Comparison of ENCODE assay signal across 17 cellular contexts in genomic region chr1:186550832-186551231, GRCh38.
DNase-seq lines count a peak whose midpoint lies in the region; ATAC-seq, FAIRE-seq and TF ChIP-seq lines count a peak whose summit lies in the region.
"Had no signal": no experiment of that assay in that cellular context is flagged by ENCODE, and none has a peak within 500 bp of the region (broad histone marks: within the 10 kb centered on the region; RNA-seq: fewer than 3 reads in every experiment).

No MANE protein-coding gene starts in this region.

- 0 out of 3 replicates have a peak, but pooled peaks cover 3% of the 10 kb centered on the region for H3K36me3 Mint-ChIP-seq in GM23338 (ENCODE audit: low read depth)
- H3K36me3 Mint-ChIP-seq in Caco-2 (ENCODE audit: insufficient read depth, unreplicated experiment): no peaks in the 10 kb centered on the region
- H3K36me3 Mint-ChIP-seq: CD8-positive, alpha-beta T cell had no signal

- TF ChIP-seq CTCF in GM23338 (conservative IDR thresholded peaks at IDR 0.05; ENCODE audit: low read depth in 2 of 2) (no peak), H1 (IDR thresholded peaks at IDR 0.05; ENCODE audit: control extremely low read depth in 1 of 3, insufficient read depth in 1 of 3, low read depth in 1 of 3, low read length in 3 of 3) (no peak), Caco-2 (IDR thresholded peaks at IDR 0.05; ENCODE audit: insufficient read depth in 1 of 2, low read depth in 1 of 2, low read length in 1 of 2, severe bottlenecking in 1 of 2, unreplicated experiment in 1 of 2) (no peak)

- no peak overlapping the region for H3K23ac ChIP-seq in H1 (ENCODE audit: insufficient read length)

- no peak overlapping the region for H3K56ac ChIP-seq in H1 (replicated peaks; ENCODE audit: insufficient read length, low read depth, low read length)

- H3K18ac ChIP-seq in H1 (ENCODE audit: extremely low read depth, low read length): no peak overlapping the region

- DNase-seq in GM23338 (ENCODE audit: low spot score): peak; percentile 9
- peak; percentile 9 for DNase-seq in NT2/D1 (ENCODE audit: low read depth, low spot score)
- DNase-seq in H1 (ENCODE audit: low read depth in 1 of 2, low spot score in 2 of 2): no peak
- no peak for DNase-seq in Caco-2
- no peak for DNase-seq in activated CD4-positive, alpha-beta T cell treated with anti-CD3 and anti-CD28 coated beads, Interleukin-2, amount 50 U/mL, for 48 hours
- no peak for DNase-seq in SIG-M5 treated with dmso at 0.1 percent for 504 hours (lab: John Stamatoyannopoulos, UW; ENCODE audit: unreplicated experiment)
- DNase-seq: CD8-positive, alpha-beta T cell; DMS 273 treated with DMSO at 0.1 percent for 48 hours; GDM1; GOT3; KBM-7 had no signal

- H3K9ac ChIP-seq in NT2/D1 (ENCODE audit: insufficient read length, low read depth) (no peak overlapping the region), H1 (replicated peaks in 1 of 4; ENCODE audit: extremely low read depth in 1 of 4, low read depth in 3 of 4, low read length in 3 of 4) (no peak overlapping the region)
- H3K9ac ChIP-seq: BLaER1 treated with 17β-estradiol and CSF1 and Interleukin-3, amounts not matched to agents 10 nM and 100 nM had no signal

- no peak overlapping the region for H3K27ac Mint-ChIP-seq in GM23338
- H3K27ac Mint-ChIP-seq in Caco-2 (ENCODE audit: unreplicated experiment): no peak overlapping the region
- H3K27ac Mint-ChIP-seq: B cell; CD8-positive, alpha-beta T cell; IgD-negative memory B cell had no signal

- H3K36me3 ChIP-seq in GM23338 (ENCODE audit: insufficient read depth) (no peaks in the 10 kb centered on the region), NT2/D1 (ENCODE audit: insufficient read depth, insufficient read length, low read length) (no peaks in the 10 kb centered on the region), H1 (ENCODE audit: control insufficient read depth in 2 of 4, insufficient read depth in 4 of 4, low read length in 3 of 4) (no peaks in the 10 kb centered on the region), Caco-2 (ENCODE audit: control insufficient read depth, insufficient read depth, low read length) (no peaks in the 10 kb centered on the region)
- H3K36me3 ChIP-seq: HAP-1 had no signal

- H3K23me2 ChIP-seq in H1 (ENCODE audit: low read depth, low read length): no peaks in the 10 kb centered on the region

- no peak overlapping the region for H2BK5ac ChIP-seq in H1 (ENCODE audit: low read depth, low read length)

- no peak overlapping the region for H2BK120ac ChIP-seq in H1 (replicated peaks; ENCODE audit: low read depth, low read length)

- no peak overlapping the region for H2BK12ac ChIP-seq in H1 (ENCODE audit: low read depth, low read length)

- no peak overlapping the region for H2AK5ac ChIP-seq in H1 (ENCODE audit: low read depth, low read length)

- no peak overlapping the region for H2AFZ ChIP-seq in GM23338
- peak overlapping the region; percentile 94 for H2AFZ ChIP-seq in H1 (ENCODE audit: low read length)

- no peak overlapping the region for H3K14ac ChIP-seq in H1 (ENCODE audit: insufficient read length)

- FAIRE-seq in H1 (lab: Jason Lieb, UNC): no peak
- FAIRE-seq: HTR-8/SVneo had no signal

- peaks cover 3% of the 10 kb centered on the region for H3K27me3 Mint-ChIP-seq in GM23338 (ENCODE audit: insufficient read depth, low read depth, poor library complexity)
- H3K27me3 Mint-ChIP-seq in Caco-2 (ENCODE audit: insufficient read depth, unreplicated experiment): no peaks in the 10 kb centered on the region
- H3K27me3 Mint-ChIP-seq: B cell had no signal

- TF ChIP-seq EP300 in H1 (IDR thresholded peaks at IDR 0.05; ENCODE audit: borderline replicate concordance in 1 of 2, low read depth in 2 of 2, low read length in 2 of 2): no peak

- H2BK15ac ChIP-seq in H1 (ENCODE audit: low read length): no peak overlapping the region

- WGBS in H1 (ENCODE audit: extremely low coverage in 1 of 2, insufficient coverage in 1 of 2, insufficient read length in 1 of 2, insufficient replicate concordance in 2 of 2, low coverage in 1 of 2, low lambda C conversion rate in 2 of 2, missing lambda C conversion rate in 1 of 2), 2 experiments: 99% methylated on average over 9 of the region's 10 CpGs; no CpG with 5 or more reads in 1 of the 2 experiments

- H3K4me3 Mint-ChIP-seq in GM23338 (no peak overlapping the region), Caco-2 (ENCODE audit: unreplicated experiment) (no peak overlapping the region)
- H3K4me3 Mint-ChIP-seq: B cell; CD8-positive, alpha-beta T cell; IgD-negative memory B cell had no signal

- H4K8ac ChIP-seq in H1 (ENCODE audit: extremely low read depth, insufficient read depth, low read length): no peak overlapping the region; the same call in 1 of the 2 replicates

- POLR2A ChIA-PET in H1 (lab: Charles Lee; ENCODE audit: partially characterized antibody): no interaction called here
- POLR2A ChIA-PET in Caco-2 (lab: Charles Lee): no interaction called here

- no peaks in the 10 kb centered on the region for H3K4me1 Mint-ChIP-seq in GM23338
- no peaks in the 10 kb centered on the region for H3K4me1 Mint-ChIP-seq in Caco-2 (ENCODE audit: low read depth, unreplicated experiment)
- H3K4me1 Mint-ChIP-seq: B cell, IgD-negative memory B cell had no signal

- no peak overlapping the region for H4K91ac ChIP-seq in H1 (replicated peaks; ENCODE audit: insufficient read length, low read length)

- peaks cover 8% of the 10 kb centered on the region; the same call in 2 of the 3 replicates for H3K9me3 Mint-ChIP-seq in GM23338
- peaks cover 51% of the 10 kb centered on the region for H3K9me3 Mint-ChIP-seq in Caco-2 (ENCODE audit: unreplicated experiment)

- no peak overlapping the region for H4K5ac ChIP-seq in H1 (ENCODE audit: insufficient read length, low read depth, low read length)

- H3K4me3 ChIP-seq in GM23338: no peak overlapping the region
- H3K4me3 ChIP-seq in NT2/D1 (ENCODE audit: insufficient read length, low read depth): no peak overlapping the region
- H3K4me3 ChIP-seq in H1 (ENCODE audit: extremely low read depth in 1 of 4, insufficient read depth in 2 of 4, low read depth in 3 of 4, low read length in 4 of 4): no peak overlapping the region
- no peak overlapping the region for H3K4me3 ChIP-seq in Caco-2 (ENCODE audit: low read depth, low read length)
- H3K4me3 ChIP-seq: BLaER1 treated with 17β-estradiol and CSF1 and Interleukin-3, amounts not matched to agents 10 nM and 100 nM; HAP-1 had no signal

- intact Hi-C loops in Caco-2 (cut with micrococcal nuclease; ENCODE audit: unreplicated experiment): no loop called here

- H3K79me1 ChIP-seq in H1 (ENCODE audit: low read depth, low read length): no peaks in the 10 kb centered on the region

- no peak overlapping the region for H3K27ac ChIP-seq in GM23338 (ENCODE audit: low read depth)
- H3K27ac ChIP-seq in H1 (ENCODE audit: low read depth, low read length): no peak overlapping the region
- H3K27ac ChIP-seq: BLaER1 treated with 17β-estradiol and CSF1 and Interleukin-3, amounts not matched to agents 10 nM and 100 nM; HL-60 had no signal

- H3K27me3 ChIP-seq in GM23338 (ENCODE audit: insufficient read depth) (no peaks in the 10 kb centered on the region), NT2/D1 (ENCODE audit: insufficient read depth, insufficient read length) (no peaks in the 10 kb centered on the region), H1 (replicated peaks in 1 of 4; ENCODE audit: control insufficient read depth in 3 of 4, extremely low read depth in 1 of 4, insufficient read depth in 3 of 4, low read length in 3 of 4) (no peaks in the 10 kb centered on the region), Caco-2 (replicated peaks; ENCODE audit: control insufficient read depth, insufficient read depth, low read length) (no peaks in the 10 kb centered on the region)
- H3K27me3 ChIP-seq: BLaER1 treated with 17β-estradiol and CSF1 and Interleukin-3, amounts not matched to agents 10 nM and 100 nM had no signal

- no peak for TF ChIP-seq RAD21 in H1 (IDR thresholded peaks at IDR 0.05 in 1 of 2, conservative IDR thresholded peaks at IDR 0.05 in 1 of 2; ENCODE audit: low read depth in 2 of 2, low read length in 2 of 2)

- no peaks in the 10 kb centered on the region for H3K4me1 ChIP-seq in GM23338 (ENCODE audit: insufficient read depth)
- no peaks in the 10 kb centered on the region for H3K4me1 ChIP-seq in NT2/D1 (ENCODE audit: insufficient read depth, insufficient read length)
- H3K4me1 ChIP-seq in H1 (replicated peaks in 1 of 4; ENCODE audit: control insufficient read depth in 3 of 4, insufficient read depth in 4 of 4, low read length in 3 of 4): no peaks in the 10 kb centered on the region
- H3K4me1 ChIP-seq in Caco-2: no peaks in the 10 kb centered on the region
- H3K4me1 ChIP-seq: BLaER1 treated with 17β-estradiol and CSF1 and Interleukin-3, amounts not matched to agents 10 nM and 100 nM; HAP-1 had no signal

- no peak for ATAC-seq in GM23338
- ATAC-seq: CD8-positive, alpha-beta T cell had no signal

- no peak overlapping the region for H3K4ac ChIP-seq in H1 (replicated peaks; ENCODE audit: insufficient read length, low read depth, low read length)

- no peaks in the 10 kb centered on the region for H3K9me2 ChIP-seq in GM23338 (ENCODE audit: insufficient read depth)

- CTCF ChIA-PET in H1 (lab: Charles Lee; ENCODE audit: partially characterized antibody): interaction anchor here (1.4 kb wide), 1 partner anchor 68 kb away, joined by 4 read pairs; no protein-coding TSS in a partner anchor
- CTCF ChIA-PET in Caco-2 (lab: Charles Lee): no interaction called here

- H3F3A ChIP-seq in GM23338 (replicated peaks; ENCODE audit: low read depth): no peaks in the 10 kb centered on the region

- no peaks in the 10 kb centered on the region for H4K20me1 ChIP-seq in GM23338 (replicated peaks; ENCODE audit: insufficient read depth)
- H4K20me1 ChIP-seq in H1 (replicated peaks in 1 of 2; ENCODE audit: control insufficient read depth in 1 of 2, insufficient read depth in 2 of 2, low read length in 2 of 2): no peaks in the 10 kb centered on the region
- H4K20me1 ChIP-seq: BLaER1 treated with 17β-estradiol and CSF1 and Interleukin-3, amounts not matched to agents 10 nM and 100 nM had no signal

- TF ChIP-seq POLR2A in H1 (IDR thresholded peaks at IDR 0.05; ENCODE audit: control extremely low read depth in 1 of 2, low read depth in 2 of 2, low read length in 2 of 2): no peak

- BruUV-seq in Caco-2 (replicated peaks; lab: Mats Ljungman, UMichigan): no TSS peak

- H2BK20ac ChIP-seq in H1 (ENCODE audit: low read length): no peak overlapping the region

- H3K79me2 ChIP-seq in GM23338 (replicated peaks; ENCODE audit: insufficient read depth): no peaks in the 10 kb centered on the region
- no peaks in the 10 kb centered on the region for H3K79me2 ChIP-seq in H1 (ENCODE audit: control insufficient read depth in 1 of 2, insufficient read depth in 2 of 2, low read length in 2 of 2)

- H3K9me3 ChIP-seq in NT2/D1 (ENCODE audit: insufficient read depth, low read length): peaks cover 21% of the 10 kb centered on the region
- 0 out of 4 replicates have a peak, but pooled peaks cover 0 to 4% of the 10 kb centered on the region in 2 experiments for H3K9me3 ChIP-seq in H1 (ENCODE audit: insufficient read depth in 2 of 2, low read depth in 1 of 2, low read length in 1 of 2)
- no peaks in the 10 kb centered on the region; the same call in 1 of the 2 replicates for H3K9me3 ChIP-seq in Caco-2

- no peak overlapping the region for H3K4me2 ChIP-seq in GM23338
- no peak overlapping the region for H3K4me2 ChIP-seq in H1 (ENCODE audit: insufficient read depth in 1 of 2, low read depth in 2 of 2, low read length in 2 of 2)
- H3K4me2 ChIP-seq: BLaER1 treated with 17β-estradiol and CSF1 and Interleukin-3, amounts not matched to agents 10 nM and 100 nM had no signal

Comparison
In these comparisons a context has a peak if more than half of its experiments do, and no peak if none do; other contexts are left out.
1. DNase-seq: peak in GM23338 (single experiment) and NT2/D1 (single experiment); none in H1 (0 of 2), Caco-2 (0 of 2), activated CD4-positive, alpha-beta T cell treated with anti-CD3 and anti-CD28 coated beads, Interleukin-2, amount 50 U/mL, for 48 hours (0 of 2) and SIG-M5 treated with dmso at 0.1 percent for 504 hours (single experiment).